ENCODE assay signal across 8 cellular contexts in the genomic region with DNA sequence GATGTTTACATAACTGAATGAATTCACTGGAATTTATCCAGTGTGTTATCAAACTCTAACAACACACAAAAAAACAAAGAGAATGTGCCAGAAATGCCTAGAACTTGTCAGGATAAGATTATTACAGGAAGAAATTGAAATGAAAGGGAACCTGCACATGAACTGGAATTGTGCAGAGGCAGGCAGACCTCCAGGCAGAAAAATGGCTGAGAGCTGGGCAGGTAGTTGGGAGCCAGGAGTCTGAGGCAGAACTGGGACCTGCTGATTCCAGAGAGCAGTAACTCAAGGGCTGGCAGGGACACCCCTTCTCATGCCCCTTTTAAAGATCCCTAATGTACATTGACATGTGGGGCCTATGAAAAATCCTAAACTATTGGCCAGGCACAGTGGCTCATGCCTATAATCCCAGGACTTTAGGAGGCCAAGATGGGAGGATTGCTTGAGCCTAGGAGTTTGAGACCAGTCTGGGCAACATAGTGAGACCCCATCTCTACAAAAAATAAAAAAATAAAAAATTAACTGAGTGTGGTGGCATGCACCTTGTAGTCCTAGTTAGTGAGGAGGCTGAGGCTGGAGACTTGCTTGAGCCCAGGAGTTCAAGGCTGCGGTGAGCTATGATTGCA. TPM values are rescaled to one million over a fixed set of nuclear protein-coding genes. Genes with fewer than 3 reads are reported as not detected.
DNase-seq lines count a peak whose midpoint lies in the region; ATAC-seq, FAIRE-seq and TF ChIP-seq lines count a peak whose summit lies in the region.

No MANE protein-coding gene starts in this region.

- H3K9me3 Mint-ChIP-seq in activated T-helper 17 cell treated with anti-CD3 and anti-CD28 coated beads, Interleukin-2, amount 50 U/mL, for 72 hours = no peaks in the 10 kb centered on the region

- H3K9ac ChIP-seq in keratinocyte (ENCODE audit: control insufficient read depth, extremely low read depth, insufficient read depth, low read length) = peak overlapping the region; percentile 75
- peak overlapping the region; percentile 36 to 85 (median 80) for H3K9ac ChIP-seq in subcutaneous abdominal adipose tissue (ENCODE audit: low read length in 5 of 5)

- peak overlapping the region; percentile 75 for H3K4me2 ChIP-seq in keratinocyte (ENCODE audit: control insufficient read depth, extremely low read depth, insufficient read depth, low read depth, low read length)

- FAIRE-seq in keratinocyte (lab: Jason Lieb, UNC) = no peak

- H3K27ac Mint-ChIP-seq in activated T-helper 17 cell treated with anti-CD3 and anti-CD28 coated beads, Interleukin-2, amount 50 U/mL, for 72 hours = peak overlapping the region; percentile 91

- peak overlapping the region; percentile 93 for H3K4me3 Mint-ChIP-seq in activated T-helper 17 cell treated with anti-CD3 and anti-CD28 coated beads, Interleukin-2, amount 50 U/mL, for 72 hours

- no peak for ATAC-seq in activated T-helper 17 cell treated with anti-CD3 and anti-CD28 coated beads, Interleukin-2, amount 50 U/mL, for 72 hours (replicated peaks)

- dilution Hi-C loops in keratinocyte (cut with MboI; ENCODE audit: extremely low pct_ligation_motif_present, low sequenced_read_pairs) = no loop called here

- H2AFZ ChIP-seq in keratinocyte (ENCODE audit: control insufficient read depth, low read length) = no peak overlapping the region

- H3K4me1 ChIP-seq in keratinocyte (ENCODE audit: control insufficient read depth, extremely low read depth, insufficient read depth, low read length) = peaks cover 33% of the 10 kb centered on the region
- H3K4me1 ChIP-seq in subcutaneous abdominal adipose tissue (ENCODE audit: control insufficient read depth in 5 of 5, insufficient read depth in 5 of 5, low read length in 5 of 5) = peaks cover 0 to 31% (median 23%) of the 10 kb centered on the region in 5 donors

- no peaks in the 10 kb centered on the region for H3K27me3 Mint-ChIP-seq in activated T-helper 17 cell treated with anti-CD3 and anti-CD28 coated beads, Interleukin-2, amount 50 U/mL, for 72 hours

- no peaks in the 10 kb centered on the region for H3K36me3 ChIP-seq in keratinocyte (ENCODE audit: control insufficient read depth in 2 of 2, extremely low read depth in 1 of 2, insufficient read depth in 2 of 2, low read length in 2 of 2)
- H3K36me3 ChIP-seq in subcutaneous abdominal adipose tissue (ENCODE audit: control insufficient read depth in 5 of 5, insufficient read depth in 5 of 5, low read length in 5 of 5) = peaks cover 4 to 13% (median 11%) of the 10 kb centered on the region in 5 donors

- no peaks in the 10 kb centered on the region for H3K9me3 ChIP-seq in keratinocyte (ENCODE audit: control insufficient read depth, low read depth, low read length)
- no peaks in the 10 kb centered on the region for H3K9me3 ChIP-seq in subcutaneous abdominal adipose tissue (ENCODE audit: control insufficient read depth in 5 of 5, low read length in 5 of 5)

- no peaks in the 10 kb centered on the region for H4K20me1 ChIP-seq in keratinocyte (ENCODE audit: control insufficient read depth, extremely low read depth, insufficient read depth, low read length)

- H3K27ac ChIP-seq in keratinocyte (ENCODE audit: control insufficient read depth, insufficient read depth, low read length) = peak overlapping the region; percentile 27
- peak overlapping the region; percentile 79 for H3K27ac ChIP-seq in subcutaneous abdominal adipose tissue (ENCODE audit: low read depth, low read length)

- H3K36me3 Mint-ChIP-seq in activated T-helper 17 cell treated with anti-CD3 and anti-CD28 coated beads, Interleukin-2, amount 50 U/mL, for 72 hours (ENCODE audit: low read depth) = peaks cover 11% of the 10 kb centered on the region

- peak; percentile 15 for DNase-seq in DMS53 (lab: John Stamatoyannopoulos, UW)
- no peak for DNase-seq in DMS53 treated with DMSO at 0.1 percent for 48 hours (lab: John Stamatoyannopoulos, UW; ENCODE audit: unreplicated experiment)
- DNase-seq in keratinocyte (ENCODE audit: low read depth, low spot score) = no peak
- DNase-seq in cerebellar nuclear complex (lab: John Stamatoyannopoulos, UW) = no peak
- no peak for DNase-seq in SHP77 treated with DMSO at 0.1 percent for 48 hours (lab: John Stamatoyannopoulos, UW)
- DNase-seq in activated effector memory CD4-positive, alpha-beta T cell treated with anti-CD3 and anti-CD28 coated beads, Interleukin-2, amount 50 U/mL, for 16 hours = no peak

- peaks cover 45% of the 10 kb centered on the region for H3K4me1 Mint-ChIP-seq in activated T-helper 17 cell treated with anti-CD3 and anti-CD28 coated beads, Interleukin-2, amount 50 U/mL, for 72 hours

- H3K27me3 ChIP-seq in keratinocyte (ENCODE audit: control insufficient read depth, extremely low read depth, insufficient read depth, low read length) (no peaks in the 10 kb centered on the region), subcutaneous abdominal adipose tissue (ENCODE audit: control insufficient read depth in 5 of 5, insufficient read depth in 4 of 5, low read length in 5 of 5) (no peaks in the 10 kb centered on the region)

- H3K9me1 ChIP-seq in keratinocyte (ENCODE audit: control insufficient read depth, extremely low read depth, insufficient read depth, low read length) = no peaks in the 10 kb centered on the region

- H3K79me2 ChIP-seq in keratinocyte (ENCODE audit: control insufficient read depth, insufficient read depth, low read length) = peaks cover 11% of the 10 kb centered on the region

- H3K4me3 ChIP-seq in keratinocyte (ENCODE audit: control insufficient read depth in 2 of 3, extremely low read depth in 1 of 3, insufficient read depth in 2 of 3, low read depth in 1 of 3, low read length in 3 of 3) (peak overlapping the region in 1 of 3 experiments; percentile 85), subcutaneous abdominal adipose tissue (ENCODE audit: low read depth in 1 of 5, low read length in 5 of 5) (peak overlapping the region; percentile 77 to 100 (median 96))

- no peak for TF ChIP-seq CTCF in keratinocyte (optimal IDR thresholded peaks at IDR 0.05 in 1 of 3, IDR thresholded peaks at IDR 0.05 in 1 of 3, conservative IDR thresholded peaks at IDR 0.05 in 1 of 3; ENCODE audit: extremely low read depth in 1 of 3, insufficient read depth in 2 of 3, low read length in 3 of 3)

RNA-seq across cellular contexts. Expression of a gene that starts 0.7 kb away (rescaled TPM):
- total RNA-seq in activated T-helper 17 cell treated with anti-CD3 and anti-CD28 coated beads, Interleukin-2, amount 50 U/mL, for 72 hours = 10 to 100 TPM; 53.1 to 56.8 TPM
- polyA plus RNA-seq in keratinocyte = 23.9 to 32.3 TPM (median 26.5 TPM) in 3 replicates
- 39.5 TPM for polyA plus RNA-seq in keratinocyte (2011; ENCODE audit: low read depth)
- polyA plus RNA-seq in keratinocyte (2011; cell fraction: cytosol; rRNA removed) = 30.8 and 38.3 TPM in 2 replicates
- 77.1 and 87.2 TPM in 2 replicates for polyA plus RNA-seq in keratinocyte (2011; cell fraction: nucleus; rRNA removed)
- polyA plus RNA-seq in keratinocyte (2012; ENCODE audit: low replicate concordance) = 8.5 and 43.5 TPM in 2 replicates
- 28.6 to 58.0 TPM (median 51.7 TPM) in 3 replicates for polyA minus RNA-seq in keratinocyte
- polyA minus RNA-seq in keratinocyte (2011; cell fraction: cytosol; rRNA and poly(A)+ RNA removed) = 18.4 TPM
- 18.3 and 51.0 TPM in 2 replicates for polyA minus RNA-seq in keratinocyte (2011; cell fraction: nucleus; rRNA and poly(A)+ RNA removed)

RNA-seq across cellular contexts. Expression of a gene that starts 5.1 kb away (rescaled TPM):
- 10 to 100 TPM; 60.8 to 91.7 TPM for total RNA-seq in activated T-helper 17 cell treated with anti-CD3 and anti-CD28 coated beads, Interleukin-2, amount 50 U/mL, for 72 hours
- 0.95 to 1.2 TPM (median 0.95 TPM) in 3 replicates for polyA plus RNA-seq in keratinocyte
- not detected for polyA plus RNA-seq in keratinocyte (2011; ENCODE audit: low read depth)
- 0.57 and 0.94 TPM in 2 replicates for polyA plus RNA-seq in keratinocyte (2011; cell fraction: cytosol; rRNA removed)
- 1.3 and 1.6 TPM in 2 replicates for polyA plus RNA-seq in keratinocyte (2011; cell fraction: nucleus; rRNA removed)
- 1.0 TPM in 1 of 2 replicates, not detected in the other for polyA plus RNA-seq in keratinocyte (2012; ENCODE audit: low replicate concordance)
- polyA minus RNA-seq in keratinocyte = 0.07 to 2.6 TPM in 2 of 3 replicates, not detected in the other
- 0.58 TPM for polyA minus RNA-seq in keratinocyte (2011; cell fraction: cytosol; rRNA and poly(A)+ RNA removed)
- 1.2 and 3.4 TPM in 2 replicates for polyA minus RNA-seq in keratinocyte (2011; cell fraction: nucleus; rRNA and poly(A)+ RNA removed)
